In the genomic region with DNA sequence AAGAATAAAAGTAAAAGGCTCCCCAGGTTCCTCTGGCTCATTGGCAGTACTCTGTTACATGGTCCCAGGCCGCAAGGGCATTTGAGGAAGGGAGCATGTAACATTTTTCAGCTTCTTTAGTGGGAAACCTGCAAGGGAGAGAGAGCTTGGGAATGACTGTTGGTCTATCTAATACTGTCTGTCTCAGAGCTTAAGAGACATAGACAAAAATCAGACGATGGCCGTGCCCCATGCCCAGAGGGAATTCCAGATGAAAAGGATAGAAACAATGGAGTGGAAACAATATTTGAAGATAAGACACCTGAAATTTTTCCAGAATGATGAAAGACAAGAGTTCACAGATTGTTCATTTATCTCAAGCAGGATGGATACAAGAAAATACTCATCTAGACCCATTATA, we compare ENCODE assay signal across 19 cellular contexts. TPM values are rescaled to one million over a fixed set of nuclear protein-coding genes. Genes with fewer than 3 reads are reported as not detected.
A peak's percentile ranks its signal among the peaks of the same experiment; 100 is the strongest.
DNase-seq lines count a peak whose midpoint lies in the region; ATAC-seq and TF ChIP-seq lines count a peak whose summit lies in the region.
"Had no signal": no experiment of that assay in that cellular context is flagged by ENCODE, and none has a peak within 500 bp of the region (broad histone marks: within the 10 kb centered on the region; RNA-seq: fewer than 3 reads in every experiment).

No MANE protein-coding gene starts in this region.

- no peak overlapping the region for H3K4me3 Mint-ChIP-seq in activated naive CD8-positive, alpha-beta T cell
- no peak overlapping the region for H3K4me3 Mint-ChIP-seq in activated naive CD8-positive, alpha-beta T cell treated with anti-CD3 and anti-CD28 coated beads for 36 hours
- H3K4me3 Mint-ChIP-seq in activated T-helper 2 cell treated with anti-CD3 and anti-CD28 coated beads, Interferon-gamma antibody, Interleukin-2, Interleukin-4, amounts not matched to agents 10 μg/mL and 5 μg/mL and 100 μg/mL, durations not matched to agents 14 hours and 24 hours and 36 hours (ENCODE audit: low read depth) = no peak overlapping the region
- H3K4me3 Mint-ChIP-seq in natural killer cell treated with Interleukin-12 subunit alpha and Interleukin-12 subunit beta and Interleukin-15 and Interleukin-18, amount 100 ng/mL, for 72 hours = peak overlapping the region; percentile 68
- H3K4me3 Mint-ChIP-seq: GM23338 had no signal

- no peaks in the 10 kb centered on the region for H4K20me1 ChIP-seq in DND-41 (ENCODE audit: insufficient read depth, low read length)

- H3K27me3 ChIP-seq in DND-41 (ENCODE audit: insufficient read depth, low read length, poor library complexity) = no peaks in the 10 kb centered on the region

- no peaks in the 10 kb centered on the region for H3K36me3 Mint-ChIP-seq in activated naive CD8-positive, alpha-beta T cell
- peaks cover 10% of the 10 kb centered on the region for H3K36me3 Mint-ChIP-seq in activated naive CD8-positive, alpha-beta T cell treated with anti-CD3 and anti-CD28 coated beads for 36 hours
- H3K36me3 Mint-ChIP-seq in activated T-helper 2 cell treated with anti-CD3 and anti-CD28 coated beads, Interferon-gamma antibody, Interleukin-2, Interleukin-4, amounts not matched to agents 10 μg/mL and 5 μg/mL and 100 μg/mL, durations not matched to agents 14 hours and 24 hours and 36 hours (ENCODE audit: low read depth) = no peaks in the 10 kb centered on the region
- no peaks in the 10 kb centered on the region for H3K36me3 Mint-ChIP-seq in natural killer cell treated with Interleukin-12 subunit alpha and Interleukin-12 subunit beta and Interleukin-15 and Interleukin-18, amount 100 ng/mL, for 72 hours
- H3K36me3 Mint-ChIP-seq: CD14-positive monocyte, IgD-negative memory B cell had no signal

- no peak overlapping the region; the same call in 1 of the 2 replicates for H3K27ac ChIP-seq in DND-41 (ENCODE audit: low read length)

- intact Hi-C loops in activated T-helper 2 cell treated with anti-CD3 and anti-CD28 coated beads, Interferon-gamma antibody, Interleukin-2, Interleukin-4, amounts not matched to agents 10 μg/mL and 5 μg/mL and 100 μg/mL, durations not matched to agents 14 hours and 24 hours and 36 hours (cut with micrococcal nuclease) = no loop called here

- no peak overlapping the region for H3K9ac ChIP-seq in DND-41 (ENCODE audit: low read depth, low read length)

- no peaks in the 10 kb centered on the region for H3K36me3 ChIP-seq in DND-41 (ENCODE audit: insufficient read depth, low read length)

- no peak for TF ChIP-seq CTCF in DND-41 (IDR thresholded peaks at IDR 0.05; ENCODE audit: borderline replicate concordance, extremely low read depth, low read length, poor library complexity, severe bottlenecking)

- H2AFZ ChIP-seq in DND-41 (ENCODE audit: low read depth, low read length) = peak overlapping the region; percentile 59; the same call in 1 of the 2 replicates
- H2AFZ ChIP-seq: GM23338 had no signal

- peak overlapping the region; percentile 50 for H3K27ac Mint-ChIP-seq in activated naive CD8-positive, alpha-beta T cell
- no peak overlapping the region for H3K27ac Mint-ChIP-seq in activated naive CD8-positive, alpha-beta T cell treated with anti-CD3 and anti-CD28 coated beads for 36 hours
- peak overlapping the region; percentile 15 for H3K27ac Mint-ChIP-seq in activated T-helper 2 cell treated with anti-CD3 and anti-CD28 coated beads, Interferon-gamma antibody, Interleukin-2, Interleukin-4, amounts not matched to agents 10 μg/mL and 5 μg/mL and 100 μg/mL, durations not matched to agents 14 hours and 24 hours and 36 hours
- no peak overlapping the region for H3K27ac Mint-ChIP-seq in natural killer cell treated with Interleukin-12 subunit alpha and Interleukin-12 subunit beta and Interleukin-15 and Interleukin-18, amount 100 ng/mL, for 72 hours
- H3K27ac Mint-ChIP-seq: GM23338 had no signal

- no peaks in the 10 kb centered on the region for H3K27me3 Mint-ChIP-seq in activated naive CD8-positive, alpha-beta T cell
- H3K27me3 Mint-ChIP-seq in activated naive CD8-positive, alpha-beta T cell treated with anti-CD3 and anti-CD28 coated beads for 36 hours = no peaks in the 10 kb centered on the region
- peaks cover 18% of the 10 kb centered on the region for H3K27me3 Mint-ChIP-seq in activated T-helper 2 cell treated with anti-CD3 and anti-CD28 coated beads, Interferon-gamma antibody, Interleukin-2, Interleukin-4, amounts not matched to agents 10 μg/mL and 5 μg/mL and 100 μg/mL, durations not matched to agents 14 hours and 24 hours and 36 hours (ENCODE audit: low read depth)
- no peaks in the 10 kb centered on the region for H3K27me3 Mint-ChIP-seq in natural killer cell treated with Interleukin-12 subunit alpha and Interleukin-12 subunit beta and Interleukin-15 and Interleukin-18, amount 100 ng/mL, for 72 hours

- H3K4me2 ChIP-seq in DND-41 (ENCODE audit: insufficient read depth, low read length) = peak overlapping the region; percentile 54
- H3K4me2 ChIP-seq: GM23338 had no signal

- H3K4me3 ChIP-seq in DND-41 (ENCODE audit: low read depth in 1 of 2, low read length in 2 of 2) = no peak overlapping the region
- H3K4me3 ChIP-seq: GM23338 had no signal

- ATAC-seq in DND-41 (ENCODE audit: insufficient read depth, low read depth) = no peak
- ATAC-seq in natural killer cell treated with Interleukin-12 subunit alpha and Interleukin-12 subunit beta and Interleukin-15 and Interleukin-18, amount 100 ng/mL, for 72 hours = no peak
- no peak for ATAC-seq in GM18907 (IDR thresholded peaks at IDR 0.05; ENCODE audit: unreplicated experiment)
- ATAC-seq: GM23338, HCT116 had no signal

- H3K4me1 Mint-ChIP-seq in activated naive CD8-positive, alpha-beta T cell (ENCODE audit: low read depth) = peaks cover 21% of the 10 kb centered on the region
- H3K4me1 Mint-ChIP-seq in activated naive CD8-positive, alpha-beta T cell treated with anti-CD3 and anti-CD28 coated beads for 36 hours = peaks cover 21% of the 10 kb centered on the region
- peaks cover 16% of the 10 kb centered on the region for H3K4me1 Mint-ChIP-seq in activated T-helper 2 cell treated with anti-CD3 and anti-CD28 coated beads, Interferon-gamma antibody, Interleukin-2, Interleukin-4, amounts not matched to agents 10 μg/mL and 5 μg/mL and 100 μg/mL, durations not matched to agents 14 hours and 24 hours and 36 hours (ENCODE audit: low read depth)
- peaks cover 19 to 22% of the 10 kb centered on the region in 2 donors for H3K4me1 Mint-ChIP-seq in natural killer cell treated with Interleukin-12 subunit alpha and Interleukin-12 subunit beta and Interleukin-15 and Interleukin-18, amount 100 ng/mL, for 72 hours (ENCODE audit: low read depth in 2 of 2)

- H3K4me1 ChIP-seq in DND-41 (ENCODE audit: insufficient read depth, low read length) = peaks cover 11% of the 10 kb centered on the region

- H3K9me3 Mint-ChIP-seq in activated naive CD8-positive, alpha-beta T cell (ENCODE audit: low read depth) = no peaks in the 10 kb centered on the region
- peaks cover 7% of the 10 kb centered on the region for H3K9me3 Mint-ChIP-seq in activated naive CD8-positive, alpha-beta T cell treated with anti-CD3 and anti-CD28 coated beads for 36 hours
- H3K9me3 Mint-ChIP-seq in activated T-helper 2 cell treated with anti-CD3 and anti-CD28 coated beads, Interferon-gamma antibody, Interleukin-2, Interleukin-4, amounts not matched to agents 10 μg/mL and 5 μg/mL and 100 μg/mL, durations not matched to agents 14 hours and 24 hours and 36 hours = peaks cover 6% of the 10 kb centered on the region
- no peaks in the 10 kb centered on the region for H3K9me3 Mint-ChIP-seq in natural killer cell treated with Interleukin-12 subunit alpha and Interleukin-12 subunit beta and Interleukin-15 and Interleukin-18, amount 100 ng/mL, for 72 hours
- H3K9me3 Mint-ChIP-seq: GM23338 had no signal

- no peaks in the 10 kb centered on the region for H3K9me3 ChIP-seq in DND-41 (ENCODE audit: insufficient read depth, low read length, severe bottlenecking)

- no peak for DNase-seq in activated naive CD8-positive, alpha-beta T cell treated with anti-CD3 and anti-CD28 coated beads for 36 hours
- DNase-seq in DND-41 = no peak
- DNase-seq in activated T-helper 2 cell treated with anti-CD3 and anti-CD28 coated beads, Interferon-gamma antibody, Interleukin-2, Interleukin-4, amounts not matched to agents 10 μg/mL and 5 μg/mL and 100 μg/mL, durations not matched to agents 14 hours and 24 hours and 36 hours (ENCODE audit: low spot score) = no peak
- no peak for DNase-seq in natural killer cell treated with Interleukin-12 subunit alpha and Interleukin-12 subunit beta and Interleukin-15 and Interleukin-18, amount 100 ng/mL, for 72 hours (ENCODE audit: low spot score)
- no peak for DNase-seq in COLO829 (ENCODE audit: low spot score)
- DNase-seq in NCI-H82 treated with DMSO at 0.1 percent for 48 hours (lab: John Stamatoyannopoulos, UW; ENCODE audit: unreplicated experiment) = no peak
- DNase-seq: DMS79; NCI-H1417; NCI-H187 treated with DMSO at 0.1 percent for 48 hours; NCI-H446; NCI-H69; NK-92 treated with Interleukin-12 subunit alpha and Interleukin-12 subunit beta, amount 100 ng/mL, for 24 hours; SIG-M5 had no signal

- H3K79me2 ChIP-seq in DND-41 (ENCODE audit: insufficient read depth, low read length) = no peaks in the 10 kb centered on the region

RNA-seq across cellular contexts. Expression of gene ADORA2B, which starts 48.1 kb away (rescaled TPM):
- 1 to 10 TPM; 7.0 to 7.1 TPM for total RNA-seq in activated naive CD8-positive, alpha-beta T cell treated with anti-CD3 and anti-CD28 coated beads for 36 hours
- total RNA-seq in activated T-helper 2 cell treated with anti-CD3 and anti-CD28 coated beads, Interferon-gamma antibody, Interleukin-2, Interleukin-4, amounts not matched to agents 10 μg/mL and 5 μg/mL and 100 μg/mL, durations not matched to agents 14 hours and 24 hours and 36 hours = 3.6 and 4.2 TPM in 2 replicates
- 1 to 10 TPM in 1 of 2 donors, under 1 TPM in 1; 0.95 to 3.2 TPM for total RNA-seq in natural killer cell treated with Interleukin-12 subunit alpha and Interleukin-12 subunit beta and Interleukin-15 and Interleukin-18, amount 100 ng/mL, for 72 hours

Comparison
In these comparisons a context has a peak if more than half of its experiments do, and no peak if none do; other contexts are left out.
1. H3K27ac Mint-ChIP-seq: peak in activated naive CD8-positive, alpha-beta T cell (single experiment) and activated T-helper 2 cell treated with anti-CD3 and anti-CD28 coated beads, Interferon-gamma antibody, Interleukin-2, Interleukin-4, amounts not matched to agents 10 μg/mL and 5 μg/mL and 100 μg/mL, durations not matched to agents 14 hours and 24 hours and 36 hours (single experiment); none in activated naive CD8-positive, alpha-beta T cell treated with anti-CD3 and anti-CD28 coated beads for 36 hours (single experiment) and natural killer cell treated with Interleukin-12 subunit alpha and Interleukin-12 subunit beta and Interleukin-15 and Interleukin-18, amount 100 ng/mL, for 72 hours (0 of 2).